14 cellular contexts compared by ENCODE assay signal in genomic region chr1:115665746-115666145, GRCh38. TPM values are rescaled to one million over a fixed set of nuclear protein-coding genes. Genes with fewer than 3 reads are reported as not detected.
DNase-seq lines count a peak whose midpoint lies in the region; ATAC-seq, FAIRE-seq and TF ChIP-seq lines count a peak whose summit lies in the region.
"Had no signal": no experiment of that assay in that cellular context is flagged by ENCODE, and none has a peak within 500 bp of the region (broad histone marks: within the 10 kb centered on the region; RNA-seq: fewer than 3 reads in every experiment).

No MANE protein-coding gene starts in this region.

- no peaks in the 10 kb centered on the region for H3K9me3 Mint-ChIP-seq in activated CD8-positive, alpha-beta T cell treated with anti-CD3 and anti-CD28 coated beads for 36 hours

- peaks cover 19 to 22% (median 20%) of the 10 kb centered on the region in 3 donors for H3K4me1 ChIP-seq in pancreas

- H3K36me3 Mint-ChIP-seq in activated CD8-positive, alpha-beta T cell treated with anti-CD3 and anti-CD28 coated beads for 36 hours (ENCODE audit: low read depth), result peaks cover 2% of the 10 kb centered on the region

- FAIRE-seq in pancreas (lab: Jason Lieb, UNC), result no peak
- FAIRE-seq: GM19239, HTR-8/SVneo had no signal

- ATAC-seq in pancreas, result peak; percentile 80 to 82 (median 82)
- no peak for ATAC-seq in activated CD8-positive, alpha-beta T cell treated with anti-CD3 and anti-CD28 coated beads for 36 hours

- peaks cover 0 to 9% (median 3%) of the 10 kb centered on the region in 3 donors for H3K36me3 ChIP-seq in pancreas

- no peaks in the 10 kb centered on the region for H3K27me3 ChIP-seq in pancreas

- H3K4me1 Mint-ChIP-seq in activated CD8-positive, alpha-beta T cell treated with anti-CD3 and anti-CD28 coated beads for 36 hours (ENCODE audit: low read depth), result peaks cover 4% of the 10 kb centered on the region

- POLR2A ChIA-PET in RWPE1 (lab: Yijun Ruan, JAX; ENCODE audit: low non-redundant PET), result no interaction called here
- POLR2A ChIA-PET in activated CD8-positive, alpha-beta T cell treated with anti-CD3 and anti-CD28 coated beads for 36 hours (lab: Charles Lee), result no interaction called here

- no peak for TF ChIP-seq CTCF in RWPE1 (conservative IDR thresholded peaks at IDR 0.05; ENCODE audit: low read depth)
- no peak for TF ChIP-seq CTCF in pancreas (IDR thresholded peaks at IDR 0.05)
- no peak for TF ChIP-seq CTCF in activated CD8-positive, alpha-beta T cell treated with anti-CD3 and anti-CD28 coated beads for 36 hours (IDR thresholded peaks at IDR 0.05)

- intact Hi-C loops in pancreas (cut with DNase I), result no loop called here
- intact Hi-C loops in activated CD8-positive, alpha-beta T cell treated with anti-CD3 and anti-CD28 coated beads for 36 hours (cut with micrococcal nuclease), result no loop called here

- H3K27me3 Mint-ChIP-seq in activated CD8-positive, alpha-beta T cell treated with anti-CD3 and anti-CD28 coated beads for 36 hours, result no peaks in the 10 kb centered on the region

- H3K4me3 Mint-ChIP-seq in activated CD8-positive, alpha-beta T cell treated with anti-CD3 and anti-CD28 coated beads for 36 hours, result no peak overlapping the region

- peak; percentile 63 for DNase-seq in COLO668 (lab: John Stamatoyannopoulos, UW; ENCODE audit: unreplicated experiment)
- peak; percentile 20 for DNase-seq in NCI-H1105 (lab: John Stamatoyannopoulos, UW)
- DNase-seq in RWPE1 (ENCODE audit: low spot score), result no peak
- DNase-seq in pancreas, result peak in 2 of 6 donors; percentile 40 to 65
- no peak for DNase-seq in NCI-H748 treated with DMSO at 0.1 percent for 48 hours (lab: John Stamatoyannopoulos, UW)
- DNase-seq in GDM1 (lab: John Stamatoyannopoulos, UW), result no peak
- no peak for DNase-seq in activated CD8-positive, alpha-beta T cell treated with anti-CD3 and anti-CD28 coated beads for 36 hours
- DNase-seq: HCEC 1CT, NCI-H2227 treated with DMSO at 0.1 percent for 48 hours, OCI-M1, RPMI8226 had no signal

- H3K27ac ChIP-seq in RWPE1 (peak overlapping the region; percentile 43; the same call in 1 of the 2 replicates), pancreas (peak overlapping the region in 1 of 4 donors; percentile 0)
- H3K27ac ChIP-seq: HL-60 had no signal

- CTCF ChIA-PET in RWPE1 (lab: Yijun Ruan, JAX), result no interaction called here
- CTCF ChIA-PET in activated CD8-positive, alpha-beta T cell treated with anti-CD3 and anti-CD28 coated beads for 36 hours (lab: Charles Lee), result interaction anchor here (0.7 kb wide), 1 partner anchor 68 kb away, joined by 3 read pairs; no protein-coding TSS in a partner anchor

- H3K4me3 ChIP-seq in pancreas, result no peak overlapping the region

- no peaks in the 10 kb centered on the region for H3K9me3 ChIP-seq in pancreas

- 39 to 44% methylated on average over 4 of the region's 4 CpGs for WGBS in pancreas, 2 donors

- no peak overlapping the region for H3K27ac Mint-ChIP-seq in activated CD8-positive, alpha-beta T cell treated with anti-CD3 and anti-CD28 coated beads for 36 hours

RNA-seq across cellular contexts. Expression of gene VANGL1, which starts 24.0 kb away (rescaled TPM):
- total RNA-seq in pancreas, result 1 to 10 TPM; 4.3 to 9.0 (median 5.8) TPM
- 1 to 10 TPM; 1.2 to 1.5 TPM for polyA plus RNA-seq in pancreas
- total RNA-seq in activated CD8-positive, alpha-beta T cell treated with anti-CD3 and anti-CD28 coated beads for 36 hours, result 1 to 10 TPM; 1.9 to 2.7 TPM

Comparison
In these comparisons a context has a peak if more than half of its experiments do, and no peak if none do; other contexts are left out.
1. DNase-seq: peak in COLO668 (single experiment) and NCI-H1105 (single experiment); none in RWPE1 (single experiment), NCI-H748 treated with DMSO at 0.1 percent for 48 hours (single experiment), GDM1 (single experiment) and activated CD8-positive, alpha-beta T cell treated with anti-CD3 and anti-CD28 coated beads for 36 hours (single experiment).